20 cellular contexts compared by ENCODE assay signal in genomic region chr9:10562581-10563343, GRCh38. TPM values are rescaled to one million over a fixed set of nuclear protein-coding genes. Genes with fewer than 3 reads are reported as not detected.
DNase-seq lines count a peak whose midpoint lies in the region; ATAC-seq and TF ChIP-seq lines count a peak whose summit lies in the region.
"Had no signal": no experiment of that assay in that cellular context is flagged by ENCODE, and none has a peak within 500 bp of the region (broad histone marks: within the 10 kb centered on the region; RNA-seq: fewer than 3 reads in every experiment).

No MANE protein-coding gene starts in this region.

- H3K9me3 ChIP-seq in RWPE2 (ENCODE audit: severe bottlenecking) (no peaks in the 10 kb centered on the region), neural cell (ENCODE audit: low read length) (no peaks in the 10 kb centered on the region)
- H3K9me3 ChIP-seq: prostate gland, tibial artery had no signal

- peaks cover 23% of the 10 kb centered on the region for H3K4me1 ChIP-seq in RWPE2 (ENCODE audit: insufficient read depth, poor library complexity, severe bottlenecking)
- H3K4me1 ChIP-seq: prostate gland, tibial artery had no signal

- no peaks in the 10 kb centered on the region for H3F3A ChIP-seq in neural cell (ENCODE audit: insufficient read depth, low read length, poor library complexity, severe bottlenecking)

- TF ChIP-seq EP300 in neural cell (conservative IDR thresholded peaks at IDR 0.05; ENCODE audit: poor library complexity, severe bottlenecking) = no peak

- H3K36me3 ChIP-seq in RWPE2 (ENCODE audit: low read depth) (no peaks in the 10 kb centered on the region), neural cell (ENCODE audit: insufficient read depth, low read length) (no peaks in the 10 kb centered on the region)
- H3K36me3 ChIP-seq: prostate gland, tibial artery had no signal

- no peaks in the 10 kb centered on the region for H3K79me2 ChIP-seq in neural cell (replicated peaks; ENCODE audit: insufficient read depth, low read length)

- H3K4me2 ChIP-seq in neural cell (ENCODE audit: low read length) = no peak overlapping the region

- peak; percentile 22 for DNase-seq in HPDE6-E6E7 (ENCODE audit: extremely low spot score)
- no peak for DNase-seq in RWPE2 (ENCODE audit: low spot score)
- peak; percentile 0 for DNase-seq in fibroblast of pulmonary artery (ENCODE audit: low read depth)
- no peak for DNase-seq in HuH-7 (ENCODE audit: low spot score)
- DNase-seq in islet precursor cell = no peak
- DNase-seq: activated CD4-positive, alpha-beta T cell treated with anti-CD3 and anti-CD28 coated beads, Interleukin-2, amount 50 U/mL, for 1 hour; activated CD8-positive, alpha-beta memory T cell treated with anti-CD3 and anti-CD28 coated beads, Interleukin-2, amount 50 U/mL, for 4 hours; CD8-positive, alpha-beta T cell; foreskin fibroblast; H9; NCI-H1105 treated with DMSO at 0.1 percent for 48 hours; NCI-H526; small intestine; stimulated activated CD4-positive, alpha-beta T cell treated with anti-CD3 and anti-CD28 coated beads, Interleukin-4, amount 100 ng/mL, for 1 hour; T-helper 2 cell; tibial artery had no signal

- H3K4me3 ChIP-seq in RWPE2 (ENCODE audit: severe bottlenecking) (no peak overlapping the region), fibroblast of pulmonary artery (replicated peaks; ENCODE audit: low read depth, low read length) (no peak overlapping the region), neural cell (ENCODE audit: low read length) (no peak overlapping the region)
- H3K4me3 ChIP-seq: prostate gland, tibial artery had no signal

- H4K20me1 ChIP-seq in neural cell (ENCODE audit: insufficient read depth) = no peaks in the 10 kb centered on the region

- ATAC-seq in RWPE2 (ENCODE audit: low read depth) = peak; percentile 93
- ATAC-seq in HG03039 (IDR thresholded peaks at IDR 0.05; ENCODE audit: unreplicated experiment) = no peak
- ATAC-seq: CD8-positive, alpha-beta T cell had no signal

- no peak overlapping the region for H2AFZ ChIP-seq in neural cell (ENCODE audit: low read depth, low read length)

- H3K27ac ChIP-seq in RWPE2 (ENCODE audit: poor library complexity, severe bottlenecking) = peak overlapping the region; percentile 84
- no peak overlapping the region for H3K27ac ChIP-seq in neural cell (ENCODE audit: low read length)
- H3K27ac ChIP-seq: prostate gland, tibial artery, VCaP had no signal

- H3K27me3 ChIP-seq in RWPE2 (ENCODE audit: insufficient read depth, poor library complexity, severe bottlenecking) (no peaks in the 10 kb centered on the region), neural cell (ENCODE audit: insufficient read depth, low read depth, low read length) (no peaks in the 10 kb centered on the region)
- H3K27me3 ChIP-seq: tibial artery had no signal

- H3K9me2 ChIP-seq in neural cell (ENCODE audit: insufficient read depth, low read length) = no peaks in the 10 kb centered on the region

- H3K9ac ChIP-seq in neural cell (ENCODE audit: low read length) = no peak overlapping the region

- no peak for TF ChIP-seq CTCF in RWPE2 (IDR thresholded peaks at IDR 0.05; ENCODE audit: poor library complexity, severe bottlenecking)
- TF ChIP-seq CTCF in fibroblast of pulmonary artery (IDR thresholded peaks at IDR 0.05; ENCODE audit: low read length, missing control alignments) = no peak
- TF ChIP-seq CTCF in neural cell (IDR thresholded peaks at IDR 0.05; ENCODE audit: poor library complexity, severe bottlenecking) = no peak

- no peak for TF ChIP-seq RAD21 in neural cell (conservative IDR thresholded peaks at IDR 0.05)

TF ChIP-seq in neural cell, 6 proteins besides CTCF, POLR2A, EP300 and RAD21:
- TF ChIP-seq, protein P1, sequence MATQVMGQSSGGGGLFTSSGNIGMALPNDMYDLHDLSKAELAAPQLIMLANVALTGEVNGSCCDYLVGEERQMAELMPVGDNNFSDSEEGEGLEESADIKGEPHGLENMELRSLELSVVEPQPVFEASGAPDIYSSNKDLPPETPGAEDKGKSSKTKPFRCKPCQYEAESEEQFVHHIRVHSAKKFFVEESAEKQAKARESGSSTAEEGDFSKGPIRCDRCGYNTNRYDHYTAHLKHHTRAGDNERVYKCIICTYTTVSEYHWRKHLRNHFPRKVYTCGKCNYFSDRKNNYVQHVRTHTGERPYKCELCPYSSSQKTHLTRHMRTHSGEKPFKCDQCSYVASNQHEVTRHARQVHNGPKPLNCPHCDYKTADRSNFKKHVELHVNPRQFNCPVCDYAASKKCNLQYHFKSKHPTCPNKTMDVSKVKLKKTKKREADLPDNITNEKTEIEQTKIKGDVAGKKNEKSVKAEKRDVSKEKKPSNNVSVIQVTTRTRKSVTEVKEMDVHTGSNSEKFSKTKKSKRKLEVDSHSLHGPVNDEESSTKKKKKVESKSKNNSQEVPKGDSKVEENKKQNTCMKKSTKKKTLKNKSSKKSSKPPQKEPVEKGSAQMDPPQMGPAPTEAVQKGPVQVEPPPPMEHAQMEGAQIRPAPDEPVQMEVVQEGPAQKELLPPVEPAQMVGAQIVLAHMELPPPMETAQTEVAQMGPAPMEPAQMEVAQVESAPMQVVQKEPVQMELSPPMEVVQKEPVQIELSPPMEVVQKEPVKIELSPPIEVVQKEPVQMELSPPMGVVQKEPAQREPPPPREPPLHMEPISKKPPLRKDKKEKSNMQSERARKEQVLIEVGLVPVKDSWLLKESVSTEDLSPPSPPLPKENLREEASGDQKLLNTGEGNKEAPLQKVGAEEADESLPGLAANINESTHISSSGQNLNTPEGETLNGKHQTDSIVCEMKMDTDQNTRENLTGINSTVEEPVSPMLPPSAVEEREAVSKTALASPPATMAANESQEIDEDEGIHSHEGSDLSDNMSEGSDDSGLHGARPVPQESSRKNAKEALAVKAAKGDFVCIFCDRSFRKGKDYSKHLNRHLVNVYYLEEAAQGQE (IDR thresholded peaks at IDR 0.05; ENCODE audit: borderline replicate concordance) = peak; percentile 47
- no peak for TF ChIP-seq TAF1 (IDR thresholded peaks at IDR 0.05; ENCODE audit: low read depth)

RNA-seq across cellular contexts. Expression of gene PTPRD, which starts 50.0 kb away (rescaled TPM):
- polyA plus RNA-seq in neural cell = 143 and 153 TPM in 2 replicates
- 399 and 453 TPM in 2 replicates for polyA minus RNA-seq in neural cell

Comparison
In these comparisons a context has a peak if more than half of its experiments do, and no peak if none do; other contexts are left out.
1. DNase-seq: peak in HPDE6-E6E7 (single experiment) and fibroblast of pulmonary artery (single experiment); none in RWPE2 (single experiment), HuH-7 (single experiment) and islet precursor cell (single experiment).